ENCODE assay signal across 11 cellular contexts in the genomic region with DNA sequence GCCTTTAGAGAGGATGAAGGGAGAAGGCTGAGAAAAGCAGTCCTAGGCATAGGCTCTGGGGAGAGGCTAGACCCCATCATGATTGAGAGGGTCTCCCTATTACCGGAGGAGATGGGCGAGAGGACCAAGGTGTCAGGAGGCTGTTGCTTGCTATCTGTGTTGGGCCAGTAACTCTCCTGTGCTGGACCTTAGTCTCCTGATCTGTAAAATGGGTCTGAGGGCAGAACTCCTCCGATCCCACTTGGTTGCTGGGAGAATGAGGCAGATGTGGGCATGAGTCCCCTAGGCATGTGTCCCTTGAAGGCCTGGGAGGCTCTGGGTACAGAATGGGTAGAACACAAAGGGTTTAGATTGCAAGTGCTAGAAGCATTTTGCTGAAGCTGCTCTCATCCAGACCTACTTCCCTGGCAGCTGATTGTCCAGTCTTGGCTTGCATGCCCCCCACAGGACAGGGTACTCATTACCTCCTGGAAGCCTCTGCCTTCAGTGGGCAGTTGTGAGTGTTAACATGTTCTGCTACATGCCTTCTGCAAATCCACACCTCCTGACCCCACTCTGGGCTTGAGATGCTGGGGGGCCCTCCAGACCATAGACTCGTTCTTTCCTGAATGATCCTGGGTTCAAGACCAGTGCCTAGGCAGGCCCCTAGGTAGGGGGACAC. TPM values are rescaled to one million over a fixed set of nuclear protein-coding genes. Genes with fewer than 3 reads are reported as not detected.
DNase-seq lines count a peak whose midpoint lies in the region; ATAC-seq and TF ChIP-seq lines count a peak whose summit lies in the region.
"Had no signal": no experiment of that assay in that cellular context is flagged by ENCODE, and none has a peak within 500 bp of the region (broad histone marks: within the 10 kb centered on the region; RNA-seq: fewer than 3 reads in every experiment).

No MANE protein-coding gene starts in this region.

- peaks cover 75% of the 10 kb centered on the region for H4K20me1 ChIP-seq in DND-41 (ENCODE audit: insufficient read depth, low read length)

- H3K4me3 Mint-ChIP-seq in T-helper 17 cell: peak overlapping the region; percentile 62
- H3K4me3 Mint-ChIP-seq: activated CD8-positive, alpha-beta T cell treated with anti-CD3 and anti-CD28 coated beads for 36 hours had no signal

- no peak for TF ChIP-seq CTCF in DND-41 (IDR thresholded peaks at IDR 0.05; ENCODE audit: borderline replicate concordance, extremely low read depth, low read length, poor library complexity, severe bottlenecking)

- ATAC-seq in DND-41 (ENCODE audit: insufficient read depth, low read depth) (no peak), T-helper 17 cell (no peak), right cardiac atrium (no peak), HG03354 (IDR thresholded peaks at IDR 0.05; ENCODE audit: poor library complexity, severe bottlenecking, unreplicated experiment) (no peak), GM19351 (IDR thresholded peaks at IDR 0.05; ENCODE audit: unreplicated experiment) (no peak)
- ATAC-seq: activated CD8-positive, alpha-beta T cell treated with anti-CD3 and anti-CD28 coated beads for 36 hours had no signal

- no peaks in the 10 kb centered on the region for H3K27me3 Mint-ChIP-seq in T-helper 17 cell
- H3K27me3 Mint-ChIP-seq: activated CD8-positive, alpha-beta T cell treated with anti-CD3 and anti-CD28 coated beads for 36 hours had no signal

- H3K4me1 ChIP-seq in DND-41 (ENCODE audit: insufficient read depth, low read length) (peaks cover 25% of the 10 kb centered on the region), right cardiac atrium (ENCODE audit: control insufficient read depth, insufficient read depth, low read length) (peaks cover 49% of the 10 kb centered on the region), skeletal muscle satellite cell (ENCODE audit: control insufficient read depth, insufficient read depth, low read length) (peaks cover 57% of the 10 kb centered on the region)

- no peaks in the 10 kb centered on the region for H3K36me3 Mint-ChIP-seq in T-helper 17 cell (ENCODE audit: low read depth)

- no peak overlapping the region for H3K4me3 ChIP-seq in DND-41 (ENCODE audit: low read depth in 1 of 2, low read length in 2 of 2)
- H3K4me3 ChIP-seq in right cardiac atrium (ENCODE audit: low read length): no peak overlapping the region
- H3K4me3 ChIP-seq in skeletal muscle satellite cell (ENCODE audit: low read length): no peak overlapping the region

- H3K4me2 ChIP-seq in DND-41 (ENCODE audit: insufficient read depth, low read length) (peak overlapping the region; percentile 15; the same call in 1 of the 2 replicates), skeletal muscle satellite cell (ENCODE audit: low read length) (peak overlapping the region; percentile 98)

- intact Hi-C loops in right cardiac atrium (cut with DNase I): loop anchor here (5.0 to 10.0 kb wide), 7 partner anchors 52 to 124 kb away; no protein-coding TSS in a partner anchor

- H2AFZ ChIP-seq in DND-41 (ENCODE audit: low read depth, low read length): no peak overlapping the region

- H3K27me3 ChIP-seq in DND-41 (ENCODE audit: insufficient read depth, low read length, poor library complexity) (no peaks in the 10 kb centered on the region), right cardiac atrium (ENCODE audit: control insufficient read depth, insufficient read depth) (no peaks in the 10 kb centered on the region), skeletal muscle satellite cell (ENCODE audit: control insufficient read depth, insufficient read depth, low read length) (no peaks in the 10 kb centered on the region)

- H3K9me3 ChIP-seq in DND-41 (ENCODE audit: insufficient read depth, low read length, severe bottlenecking) (no peaks in the 10 kb centered on the region), T-helper 17 cell (ENCODE audit: control insufficient read depth, low read length, poor library complexity, severe bottlenecking) (no peaks in the 10 kb centered on the region), right cardiac atrium (ENCODE audit: control insufficient read depth, low read length) (no peaks in the 10 kb centered on the region), skeletal muscle satellite cell (replicated peaks; ENCODE audit: low read length) (no peaks in the 10 kb centered on the region)

- 88% methylated on average over 4 of the region's 4 CpGs for WGBS in right cardiac atrium

- H3K36me3 ChIP-seq in DND-41 (ENCODE audit: insufficient read depth, low read length): no peaks in the 10 kb centered on the region
- peaks cover 6% of the 10 kb centered on the region for H3K36me3 ChIP-seq in skeletal muscle satellite cell (ENCODE audit: insufficient read depth, low read length)

- H3K27ac ChIP-seq in DND-41 (ENCODE audit: low read length) (no peak overlapping the region), right cardiac atrium (ENCODE audit: low read length) (peak overlapping the region; percentile 90)

- H3K4me1 Mint-ChIP-seq in T-helper 17 cell: peaks cover 43% of the 10 kb centered on the region

- no peak overlapping the region for H3K9ac ChIP-seq in DND-41 (ENCODE audit: low read depth, low read length)
- no peak overlapping the region for H3K9ac ChIP-seq in skeletal muscle satellite cell (ENCODE audit: low read depth, low read length)

- DNase-seq in DND-41 (no peak), T-helper 17 cell (no peak), right cardiac atrium (peak in 1 of 3 donors; percentile 50), superior temporal gyrus (ENCODE audit: extremely low spot score) (no peak), GF-D8 (lab: John Stamatoyannopoulos, UW) (no peak)
- DNase-seq: activated CD8-positive, alpha-beta T cell treated with anti-CD3 and anti-CD28 coated beads for 36 hours; NCI-H1092; RPMI8226 had no signal

- no peak overlapping the region for H3K27ac Mint-ChIP-seq in T-helper 17 cell
- H3K27ac Mint-ChIP-seq: activated CD8-positive, alpha-beta T cell treated with anti-CD3 and anti-CD28 coated beads for 36 hours had no signal

- peaks cover 87% of the 10 kb centered on the region for H3K79me2 ChIP-seq in DND-41 (ENCODE audit: insufficient read depth, low read length)

RNA-seq across cellular contexts. Expression of a gene that starts 4.4 kb away (rescaled TPM):
- total RNA-seq in T-helper 17 cell (10 to 100 TPM; 30.0 to 34.0 TPM), right cardiac atrium (10 to 100 TPM; 67.4 to 83.1 (median 72.9) TPM)
- 38.0 TPM for polyA plus RNA-seq in right cardiac atrium
- total RNA-seq in skeletal muscle satellite cell (2012; rRNA removed): 19.0 and 20.1 TPM in 2 replicates
